In genomic region chr14:77141592-77142288, GRCh38 we compare ENCODE assay signal across 8 cellular contexts. TPM values are rescaled to one million over a fixed set of nuclear protein-coding genes. Genes with fewer than 3 reads are reported as not detected.
DNase-seq lines count a peak whose midpoint lies in the region; ATAC-seq, FAIRE-seq and TF ChIP-seq lines count a peak whose summit lies in the region.

Gene ZDHHC22, minus strand, starts transcription at chr14:77141791. Its CDS starts 2,053 bp downstream, at chr14:77139738.

- TF ChIP-seq CTCF in colonic mucosa (IDR thresholded peaks at IDR 0.05) (no peak), nephron progenitor cell (IDR thresholded peaks at IDR 0.05) (no peak)

- H3K9me3 Mint-ChIP-seq in CD4-positive, alpha-beta memory T cell: no peaks in the 10 kb centered on the region
- H3K9me3 Mint-ChIP-seq in nephron progenitor cell: no peaks in the 10 kb centered on the region

- CTCF ChIA-PET in CD4-positive, alpha-beta memory T cell (lab: Charles Lee; ENCODE audit: partially characterized antibody): interaction anchor here (1.0 kb wide), 1 partner anchor 17 kb away, joined by 3 read pairs; no protein-coding TSS in a partner anchor

- no peaks in the 10 kb centered on the region for H3K36me3 Mint-ChIP-seq in CD4-positive, alpha-beta memory T cell
- H3K36me3 Mint-ChIP-seq in nephron progenitor cell (ENCODE audit: low read depth): no peaks in the 10 kb centered on the region

- H3K9ac ChIP-seq in colonic mucosa (ENCODE audit: low read depth in 2 of 2, low read length in 2 of 2): no peak within 1 kb of the TSS

- TF ChIP-seq POLR2A in GM12891 (IDR thresholded peaks at IDR 0.05; ENCODE audit: low read depth, low read length): no peak

- POLR2A ChIA-PET in CD4-positive, alpha-beta memory T cell (lab: Charles Lee; ENCODE audit: partially characterized antibody): no interaction called here

- H3K9me3 ChIP-seq in CD4-positive, alpha-beta memory T cell (ENCODE audit: control insufficient read depth in 1 of 2, low read length in 2 of 2): no peaks in the 10 kb centered on the region
- no peaks in the 10 kb centered on the region for H3K9me3 ChIP-seq in colonic mucosa

- H3K4me1 ChIP-seq in CD4-positive, alpha-beta memory T cell (ENCODE audit: insufficient read depth, low read length): peaks cover 20% of the 10 kb centered on the region
- peaks cover 20% of the 10 kb centered on the region for H3K4me1 ChIP-seq in colonic mucosa

- H3K27ac Mint-ChIP-seq in CD4-positive, alpha-beta memory T cell: no peak within 1 kb of the TSS
- H3K27ac Mint-ChIP-seq in nephron progenitor cell: no peak within 1 kb of the TSS

- no peak for FAIRE-seq in GM12891 (lab: Jason Lieb, UNC)

- DNase-seq in CD4-positive, alpha-beta memory T cell: no peak
- peak; percentile 83 for DNase-seq in NCI-H1694 (lab: John Stamatoyannopoulos, UW)
- no peak for DNase-seq in colonic mucosa
- no peak for DNase-seq in nephron progenitor cell
- DNase-seq in OCI-M2 (lab: John Stamatoyannopoulos, UW; ENCODE audit: unreplicated experiment): no peak
- DNase-seq in left lobe of liver (ENCODE audit: low spot score): no peak
- DNase-seq in GM12891 (ENCODE audit: insufficient read length, low spot score): no peak

- H3K27me3 Mint-ChIP-seq in CD4-positive, alpha-beta memory T cell: peaks cover 50 to 66% of the 10 kb centered on the region in 2 donors
- H3K27me3 Mint-ChIP-seq in nephron progenitor cell (ENCODE audit: low read depth, poor library complexity): peaks cover 92% of the 10 kb centered on the region

- peaks cover 11 to 41% (median 16%) of the 10 kb centered on the region in 4 donors for H3K4me1 Mint-ChIP-seq in CD4-positive, alpha-beta memory T cell
- peaks cover 33% of the 10 kb centered on the region for H3K4me1 Mint-ChIP-seq in nephron progenitor cell

- peak within 1 kb of the TSS in 7 of 8 donors; percentile 49 to 81 (median 73) for H3K4me3 Mint-ChIP-seq in CD4-positive, alpha-beta memory T cell
- H3K4me3 Mint-ChIP-seq in nephron progenitor cell: peak within 1 kb of the TSS; percentile 85

- peaks cover 37% of the 10 kb centered on the region for H3K27me3 ChIP-seq in CD4-positive, alpha-beta memory T cell (ENCODE audit: insufficient read depth, low read length)
- peaks cover 45% of the 10 kb centered on the region for H3K27me3 ChIP-seq in colonic mucosa

- H3K27ac ChIP-seq in CD4-positive, alpha-beta memory T cell (ENCODE audit: low read depth, low read length): no peak within 1 kb of the TSS
- H3K27ac ChIP-seq in colonic mucosa: no peak within 1 kb of the TSS

- H3K36me3 ChIP-seq in CD4-positive, alpha-beta memory T cell (ENCODE audit: insufficient read depth, low read length): no peaks in the 10 kb centered on the region
- H3K36me3 ChIP-seq in colonic mucosa: no peaks in the 10 kb centered on the region

- H3K4me3 ChIP-seq in CD4-positive, alpha-beta memory T cell (ENCODE audit: low read length in 2 of 2): no peak within 1 kb of the TSS
- peak within 1 kb of the TSS; percentile 17 for H3K4me3 ChIP-seq in colonic mucosa

- ATAC-seq in left lobe of liver (no peak), HG03097 (IDR thresholded peaks at IDR 0.05; ENCODE audit: low FRiP score, unreplicated experiment) (no peak)

- intact Hi-C loops in CD4-positive, alpha-beta memory T cell (cut with micrococcal nuclease): no loop called here
- intact Hi-C loops in colonic mucosa (cut with DNase I): no loop called here

TF ChIP-seq in GM12891, 5 proteins besides CTCF, POLR2A, EP300 and RAD21:
- no peak for TF ChIP-seq TAF1 (IDR thresholded peaks at IDR 0.05; ENCODE audit: low read depth, low read length)

RNA-seq across cellular contexts. Expression of gene ZDHHC22, which starts in this region (rescaled TPM):
- not detected for total RNA-seq in CD4-positive, alpha-beta memory T cell
- polyA plus RNA-seq in CD4-positive, alpha-beta memory T cell: not detected
- total RNA-seq in colonic mucosa: under 1 TPM; 0.07 to 0.42 TPM
- total RNA-seq in left lobe of liver: not detected
- polyA plus RNA-seq in GM12891 (2012; ENCODE audit: low read depth, missing spikeins): not detected
